ENCODE assay signal across 16 cellular contexts in genomic region chr21:31156662-31157061, GRCh38.
"Had no signal": no experiment of that assay in that cellular context is flagged by ENCODE, and none has a peak within 500 bp of the region (broad histone marks: within the 10 kb centered on the region; RNA-seq: fewer than 3 reads in every experiment).

No MANE protein-coding gene starts in this region.

- ATAC-seq: gastrocnemius medialis; natural killer cell treated with Interleukin-12 subunit alpha and Interleukin-12 subunit beta and Interleukin-15 and Interleukin-18, amount 100 ng/mL, for 72 hours; stimulated activated memory B cell treated with anti-CD40 and anti-IgM and Interleukin-4, amounts not matched to agents 10 μg/mL and 1 μg/mL and 100 μg/mL, for 72 hours had no signal

- DNase-seq: effector memory CD4-positive, alpha-beta T cell; gastrocnemius medialis; islet precursor cell; nucleus accumbens; ovary; stimulated activated CD4-positive, alpha-beta T cell treated with anti-CD3 and anti-CD28 coated beads, Interleukin-4, amount 100 ng/mL, for 1 hour; transverse colon had no signal

- H3K27me3 Mint-ChIP-seq: stimulated activated memory B cell treated with anti-CD40 and anti-IgM and Interleukin-4, amounts not matched to agents 10 μg/mL and 1 μg/mL and 100 μg/mL, for 72 hours; stimulated activated naive CD8-positive, alpha-beta T cell treated with anti-CD3 and anti-CD28 coated beads, Interleukin-15, Interleukin-2, amounts not matched to agents 100 ng/mL and 50 ng/mL, for 24 hours had no signal

- H2AFZ ChIP-seq: neural progenitor cell had no signal

- H3K4me1 Mint-ChIP-seq: stimulated activated memory B cell treated with anti-CD40 and anti-IgM and Interleukin-4, amounts not matched to agents 10 μg/mL and 1 μg/mL and 100 μg/mL, for 72 hours had no signal

- H3K36me3 ChIP-seq: esophagus muscularis mucosa, gastrocnemius medialis, neural progenitor cell, ovary, right atrium auricular region, thoracic aorta, transverse colon had no signal

- H3K4me1 ChIP-seq: gastrocnemius medialis, transverse colon had no signal

- H3K36me3 Mint-ChIP-seq: stimulated activated memory B cell treated with anti-CD40 and anti-IgM and Interleukin-4, amounts not matched to agents 10 μg/mL and 1 μg/mL and 100 μg/mL, for 72 hours had no signal

- H3K9me3 ChIP-seq: ovary had no signal

- H3K4me3 Mint-ChIP-seq: mesothelial cell of epicardium; natural killer cell treated with Interleukin-12 subunit alpha and Interleukin-12 subunit beta and Interleukin-15 and Interleukin-18, amount 100 ng/mL, for 72 hours; neural progenitor cell; stimulated activated memory B cell treated with anti-CD40 and anti-IgM and Interleukin-4, amounts not matched to agents 10 μg/mL and 1 μg/mL and 100 μg/mL, for 72 hours; stimulated activated naive CD8-positive, alpha-beta T cell treated with anti-CD3 and anti-CD28 coated beads, Interleukin-15, Interleukin-2, amounts not matched to agents 100 ng/mL and 50 ng/mL, for 24 hours had no signal

- H3K4me3 ChIP-seq: esophagus muscularis mucosa, gastrocnemius medialis, neural progenitor cell, ovary, right atrium auricular region, thoracic aorta, transverse colon had no signal

- H3K4me2 ChIP-seq: neural progenitor cell had no signal

- H3K27me3 ChIP-seq: esophagus muscularis mucosa, neural progenitor cell, ovary, right atrium auricular region, transverse colon had no signal

- H3K27ac Mint-ChIP-seq: mesothelial cell of epicardium; natural killer cell treated with Interleukin-12 subunit alpha and Interleukin-12 subunit beta and Interleukin-15 and Interleukin-18, amount 100 ng/mL, for 72 hours; neural progenitor cell; stimulated activated memory B cell treated with anti-CD40 and anti-IgM and Interleukin-4, amounts not matched to agents 10 μg/mL and 1 μg/mL and 100 μg/mL, for 72 hours; stimulated activated naive CD8-positive, alpha-beta T cell treated with anti-CD3 and anti-CD28 coated beads, Interleukin-15, Interleukin-2, amounts not matched to agents 100 ng/mL and 50 ng/mL, for 24 hours had no signal

- H3K27ac ChIP-seq: epithelial cell of prostate, esophagus muscularis mucosa, gastrocnemius medialis, neural progenitor cell, ovary, right atrium auricular region, thoracic aorta, transverse colon had no signal
